In the genomic region with DNA sequence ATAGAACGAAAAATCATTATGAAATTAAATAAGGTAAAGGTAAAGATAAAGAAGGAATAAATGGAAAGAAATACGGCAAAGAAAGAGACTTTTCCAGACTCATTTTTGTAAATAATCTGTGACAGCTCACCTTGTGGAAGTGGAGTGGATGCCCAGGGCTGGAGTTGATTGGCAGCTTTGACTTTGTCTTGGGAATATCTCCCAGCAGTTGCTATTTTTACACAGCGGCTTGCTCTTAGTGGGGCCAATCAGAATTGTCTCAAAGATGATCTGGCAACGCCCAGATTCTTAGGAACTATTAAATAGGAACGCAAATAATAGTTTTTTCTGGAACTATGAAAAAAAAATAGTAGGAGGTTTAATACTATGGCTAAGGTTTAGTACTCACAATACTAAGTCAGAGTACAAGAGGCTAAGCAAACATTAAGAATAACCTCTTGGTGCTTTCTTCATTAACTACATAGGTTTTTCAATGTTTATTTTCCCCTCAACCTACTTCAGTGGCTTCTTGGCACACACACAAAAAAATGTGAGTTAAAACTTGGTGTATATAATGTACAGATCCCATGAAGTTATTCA, we compare ENCODE assay signal across 32 cellular contexts.
"Had no signal": no experiment of that assay in that cellular context is flagged by ENCODE, and none has a peak within 500 bp of the region (broad histone marks: within the 10 kb centered on the region; RNA-seq: fewer than 3 reads in every experiment).

No MANE protein-coding gene starts in this region.

- H3K9me3 Mint-ChIP-seq: activated CD4-positive, alpha-beta T cell treated with anti-CD3 and anti-CD28 coated beads, Interleukin-2, amount 10 ng/mL, durations not matched to agents 24 days and 14 days; activated naive CD4-positive, alpha-beta T cell treated with anti-CD3 and anti-CD28 coated beads for 36 hours; activated naive CD8-positive, alpha-beta T cell treated with anti-CD3 and anti-CD28 coated beads, Interleukin-2, amount 10 ng/mL, durations not matched to agents 7 days and 5 days; activated T-helper 1 cell treated with anti-CD3 and anti-CD28 coated beads, Interleukin-12 subunit alpha, Interleukin-12 subunit beta, Interleukin-2, Interleukin-4 antibody, amounts not matched to agents 30 ng/mL and 10 ng/mL and 1 ng/mL, durations not matched to agents 14 hours and 24 hours and 36 hours; activated T-helper 2 cell treated with anti-CD3 and anti-CD28 coated beads, Interferon-gamma antibody, Interleukin-2, Interleukin-4, amounts not matched to agents 10 μg/mL and 5 μg/mL and 100 μg/mL, durations not matched to agents 14 hours and 24 hours and 36 hours; brain had no signal

- DNase-seq: activated CD4-positive, alpha-beta memory T cell treated with anti-CD3 and anti-CD28 coated beads for 36 hours; activated CD4-positive, alpha-beta T cell treated with anti-CD3 and anti-CD28 coated beads for 36 hours; activated CD4-positive, alpha-beta T cell treated with anti-CD3 and anti-CD28 coated beads, Interleukin-2, amount 10 ng/mL, durations not matched to agents 24 days and 14 days; activated CD4-positive, CD25-positive, alpha-beta regulatory T cell; activated CD4-positive, CD25-positive, alpha-beta regulatory T cell treated with anti-CD3 and anti-CD28 coated beads, Interleukin-2, amount 50 U/mL, for 72 hours; activated CD8-positive, alpha-beta memory T cell treated with anti-CD3 and anti-CD28 coated beads, Interleukin-2, amount 10 ng/mL, durations not matched to agents 7 days and 5 days; activated CD8-positive, alpha-beta memory T cell treated with anti-CD3 and anti-CD28 coated beads, Interleukin-2, amount 50 U/mL, for 4 hours; activated CD8-positive, alpha-beta T cell treated with anti-CD3 and anti-CD28 coated beads, Interleukin-2, amount 10 ng/mL, durations not matched to agents 7 days and 5 days; activated effector memory CD4-positive, alpha-beta T cell treated with anti-CD3 and anti-CD28 coated beads, Interleukin-2, amount 50 U/mL, for 16 hours; activated naive CD4-positive, alpha-beta T cell treated with anti-CD3 and anti-CD28 coated beads for 36 hours; activated naive CD8-positive, alpha-beta T cell treated with anti-CD3 and anti-CD28 coated beads, Interleukin-2, amount 10 ng/mL, durations not matched to agents 7 days and 5 days; activated T-cell treated with anti-CD3 and anti-CD28 coated beads, Interleukin-2, amount 50 U/mL, for 1 hour; activated T-cell treated with anti-CD3 and anti-CD28 coated beads, Interleukin-2, amount 50 U/mL, for 48 hours; central memory CD4-positive, alpha-beta T cell; cortex of kidney; dermis blood vessel endothelial cell; effector CD4-positive, alpha-beta T cell; effector memory CD8-positive, alpha-beta T cell; erythroblast; foreskin keratinocyte; gastrocnemius medialis; glutamatergic neuron; heart left ventricle; T-helper 2 cell had no signal

- ATAC-seq: activated CD4-positive, alpha-beta T cell treated with anti-CD3 and anti-CD28 coated beads for 36 hours; activated CD8-positive, alpha-beta memory T cell treated with anti-CD3 and anti-CD28 coated beads, Interleukin-2, amount 10 ng/mL, durations not matched to agents 7 days and 5 days; activated CD8-positive, alpha-beta T cell treated with anti-CD3 and anti-CD28 coated beads, Interleukin-2, amount 10 ng/mL, durations not matched to agents 7 days and 5 days; activated naive CD4-positive, alpha-beta T cell treated with anti-CD3 and anti-CD28 coated beads, Interleukin-2, amount 50 U/mL, for 72 hours; effector memory CD8-positive, alpha-beta T cell; foreskin keratinocyte; gastrocnemius medialis; heart left ventricle had no signal

- H3K27me3 ChIP-seq: ascending aorta, breast epithelium, cardiac muscle cell, esophagus muscularis mucosa, foreskin keratinocyte, gastrocnemius medialis, heart left ventricle had no signal

- H3K27ac Mint-ChIP-seq: activated CD4-positive, alpha-beta memory T cell treated with anti-CD3 and anti-CD28 coated beads for 36 hours; activated CD4-positive, alpha-beta T cell treated with anti-CD3 and anti-CD28 coated beads for 36 hours; activated CD4-positive, alpha-beta T cell treated with anti-CD3 and anti-CD28 coated beads, Interleukin-2, amount 10 ng/mL, durations not matched to agents 24 days and 14 days; activated CD8-positive, alpha-beta memory T cell treated with anti-CD3 and anti-CD28 coated beads, Interleukin-2, amount 10 ng/mL, durations not matched to agents 7 days and 5 days; activated CD8-positive, alpha-beta T cell treated with anti-CD3 and anti-CD28 coated beads, Interleukin-2, amount 10 ng/mL, durations not matched to agents 7 days and 5 days; activated naive CD4-positive, alpha-beta T cell treated with anti-CD3 and anti-CD28 coated beads for 36 hours; activated naive CD4-positive, alpha-beta T cell treated with anti-CD3 and anti-CD28 coated beads, Interleukin-2, amount 50 U/mL, for 72 hours; activated naive CD8-positive, alpha-beta T cell treated with anti-CD3 and anti-CD28 coated beads, Interleukin-2, amount 10 ng/mL, durations not matched to agents 7 days and 5 days; activated T-helper 1 cell treated with anti-CD3 and anti-CD28 coated beads, Interleukin-12 subunit alpha, Interleukin-12 subunit beta, Interleukin-2, Interleukin-4 antibody, amounts not matched to agents 30 ng/mL and 10 ng/mL and 1 ng/mL, durations not matched to agents 14 hours and 24 hours and 36 hours; activated T-helper 2 cell treated with anti-CD3 and anti-CD28 coated beads, Interferon-gamma antibody, Interleukin-2, Interleukin-4, amounts not matched to agents 10 μg/mL and 5 μg/mL and 100 μg/mL, durations not matched to agents 14 hours and 24 hours and 36 hours; brain; effector memory CD8-positive, alpha-beta T cell had no signal

- H3K27ac ChIP-seq: ascending aorta, breast epithelium, cardiac muscle cell, esophagus muscularis mucosa, foreskin keratinocyte, gastrocnemius medialis, heart left ventricle had no signal

- H3K4me3 ChIP-seq: ascending aorta, breast epithelium, cardiac muscle cell, esophagus muscularis mucosa, gastrocnemius medialis, heart left ventricle had no signal

- H3K27me3 Mint-ChIP-seq: activated CD4-positive, alpha-beta memory T cell treated with anti-CD3 and anti-CD28 coated beads for 36 hours; activated CD4-positive, alpha-beta T cell treated with anti-CD3 and anti-CD28 coated beads for 36 hours; activated CD4-positive, alpha-beta T cell treated with anti-CD3 and anti-CD28 coated beads, Interleukin-2, amount 10 ng/mL, durations not matched to agents 24 days and 14 days; activated CD8-positive, alpha-beta memory T cell treated with anti-CD3 and anti-CD28 coated beads, Interleukin-2, amount 10 ng/mL, durations not matched to agents 7 days and 5 days; activated naive CD8-positive, alpha-beta T cell treated with anti-CD3 and anti-CD28 coated beads, Interleukin-2, amount 10 ng/mL, durations not matched to agents 7 days and 5 days; effector memory CD8-positive, alpha-beta T cell had no signal

- H3K4me1 Mint-ChIP-seq: activated CD4-positive, alpha-beta T cell treated with anti-CD3 and anti-CD28 coated beads for 36 hours; activated CD4-positive, alpha-beta T cell treated with anti-CD3 and anti-CD28 coated beads, Interleukin-2, amount 10 ng/mL, durations not matched to agents 24 days and 14 days; activated CD8-positive, alpha-beta memory T cell treated with anti-CD3 and anti-CD28 coated beads, Interleukin-2, amount 10 ng/mL, durations not matched to agents 7 days and 5 days; activated naive CD8-positive, alpha-beta T cell treated with anti-CD3 and anti-CD28 coated beads, Interleukin-2, amount 10 ng/mL, durations not matched to agents 7 days and 5 days had no signal

- H3K4me1 ChIP-seq: ascending aorta, breast epithelium, esophagus muscularis mucosa, foreskin keratinocyte, gastrocnemius medialis, heart left ventricle had no signal

- H3K36me3 Mint-ChIP-seq: activated CD4-positive, alpha-beta memory T cell treated with anti-CD3 and anti-CD28 coated beads for 36 hours; activated CD8-positive, alpha-beta memory T cell treated with anti-CD3 and anti-CD28 coated beads, Interleukin-2, amount 10 ng/mL, durations not matched to agents 7 days and 5 days; activated naive CD4-positive, alpha-beta T cell treated with anti-CD3 and anti-CD28 coated beads, Interleukin-2, amount 50 U/mL, for 72 hours; activated naive CD8-positive, alpha-beta T cell treated with anti-CD3 and anti-CD28 coated beads, Interleukin-2, amount 10 ng/mL, durations not matched to agents 7 days and 5 days; brain had no signal

- H3K4me3 Mint-ChIP-seq: activated CD4-positive, alpha-beta memory T cell treated with anti-CD3 and anti-CD28 coated beads for 36 hours; activated CD4-positive, alpha-beta T cell treated with anti-CD3 and anti-CD28 coated beads for 36 hours; activated CD4-positive, alpha-beta T cell treated with anti-CD3 and anti-CD28 coated beads, Interleukin-2, amount 10 ng/mL, durations not matched to agents 24 days and 14 days; activated CD8-positive, alpha-beta memory T cell treated with anti-CD3 and anti-CD28 coated beads, Interleukin-2, amount 10 ng/mL, durations not matched to agents 7 days and 5 days; activated CD8-positive, alpha-beta T cell treated with anti-CD3 and anti-CD28 coated beads, Interleukin-2, amount 10 ng/mL, durations not matched to agents 7 days and 5 days; activated naive CD4-positive, alpha-beta T cell treated with anti-CD3 and anti-CD28 coated beads for 36 hours; activated naive CD8-positive, alpha-beta T cell treated with anti-CD3 and anti-CD28 coated beads, Interleukin-2, amount 10 ng/mL, durations not matched to agents 7 days and 5 days; activated T-helper 1 cell treated with anti-CD3 and anti-CD28 coated beads, Interleukin-12 subunit alpha, Interleukin-12 subunit beta, Interleukin-2, Interleukin-4 antibody, amounts not matched to agents 30 ng/mL and 10 ng/mL and 1 ng/mL, durations not matched to agents 14 hours and 24 hours and 36 hours; brain; effector memory CD8-positive, alpha-beta T cell had no signal

- H3K36me3 ChIP-seq: ascending aorta, breast epithelium, cardiac muscle cell, esophagus muscularis mucosa, gastrocnemius medialis, heart left ventricle had no signal

- H3K9me3 ChIP-seq: ascending aorta, breast epithelium, esophagus muscularis mucosa, gastrocnemius medialis had no signal
